1 cellular context compared by ENCODE assay signal in the genomic region with DNA sequence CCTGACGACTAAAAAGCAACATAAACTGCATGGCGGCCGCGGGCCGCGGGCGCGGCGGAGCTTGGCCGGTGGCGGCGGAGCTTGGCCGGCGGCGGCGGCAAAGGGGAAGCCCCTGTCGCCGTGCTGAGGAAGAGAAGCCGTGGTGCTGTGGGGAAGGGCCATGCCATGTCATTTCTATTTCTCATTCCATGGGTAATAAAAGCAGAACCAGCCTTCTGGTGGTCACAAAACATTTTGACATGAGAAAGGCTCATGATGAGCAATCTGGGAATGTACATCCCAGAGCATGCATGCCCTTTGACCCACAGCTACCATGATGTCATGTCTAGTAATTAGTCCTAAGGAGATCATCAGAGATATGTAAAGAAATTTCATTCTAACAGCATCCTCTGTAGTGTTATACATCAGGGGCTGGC.
TF ChIP-seq lines count a peak whose summit lies in the region.

No MANE protein-coding gene starts in this region.

TF ChIP-seq in GM12878, 131 proteins besides CTCF, POLR2A, EP300 and RAD21 (continued from another document):
- TF ChIP-seq RB1 (IDR thresholded peaks at IDR 0.05; ENCODE audit: borderline replicate concordance) (peak; percentile 61; the same call in 1 of the 2 replicates), TCF7 (IDR thresholded peaks at IDR 0.05; ENCODE audit: borderline replicate concordance) (no peak), BCL11A (IDR thresholded peaks at IDR 0.05; ENCODE audit: low read depth, low read length) (no peak), GATAD2B (conservative IDR thresholded peaks at IDR 0.05; ENCODE audit: low read depth) (peak; percentile 50; the same call in 1 of the 2 replicates), NR2C1 (IDR thresholded peaks at IDR 0.05) (peak; percentile 76), IKZF1 (conservative IDR thresholded peaks at IDR 0.05) (peak; percentile 73; the same call in 1 of the 2 replicates), MTA2 (IDR thresholded peaks at IDR 0.05; ENCODE audit: low read depth) (peak; percentile 16; the same call in 1 of the 2 replicates), SMC3 (IDR thresholded peaks at IDR 0.05; ENCODE audit: borderline replicate concordance, low read length) (no peak), IRF4 (IDR thresholded peaks at IDR 0.05; ENCODE audit: low read depth, low read length) (no peak), SMARCA5 (IDR thresholded peaks at IDR 0.05) (0 out of 2 replicates have a peak, but pooled peaks have one; percentile 56), BHLHE40 (IDR thresholded peaks at IDR 0.05; ENCODE audit: borderline replicate concordance in 1 of 2, low read depth in 2 of 2, low read length in 1 of 2) (peak in 1 of 2 experiments; percentile 11; a peak in 1 of 4 replicates), NFIC (IDR thresholded peaks at IDR 0.05; ENCODE audit: low read depth, low read length) (no peak), NR2F1 (conservative IDR thresholded peaks at IDR 0.05) (peak; percentile 85), PAX8 (IDR thresholded peaks at IDR 0.05) (no peak), BACH1 (IDR thresholded peaks at IDR 0.05; ENCODE audit: borderline replicate concordance) (peak; percentile 49; the same call in 1 of the 2 replicates), NBN (IDR thresholded peaks at IDR 0.05) (no peak), CBX5 (IDR thresholded peaks at IDR 0.05; ENCODE audit: low read depth) (no peak), DPF2 (IDR thresholded peaks at IDR 0.05) (peak; percentile 77), KDM1A (IDR thresholded peaks at IDR 0.05; ENCODE audit: borderline replicate concordance) (no peak), ATF7 (IDR thresholded peaks at IDR 0.05; ENCODE audit: low read depth) (peak; percentile 68), IKZF2 (IDR thresholded peaks at IDR 0.05) (peak; percentile 38 to 49; a peak in 2 of 4 replicates), MEF2B (IDR thresholded peaks at IDR 0.05; ENCODE audit: partially characterized antibody, poor library complexity, severe bottlenecking) (no peak), POU2F2 (IDR thresholded peaks at IDR 0.05; ENCODE audit: borderline replicate concordance, low read depth, low read length) (no peak)
- TF ChIP-seq, protein P1, sequence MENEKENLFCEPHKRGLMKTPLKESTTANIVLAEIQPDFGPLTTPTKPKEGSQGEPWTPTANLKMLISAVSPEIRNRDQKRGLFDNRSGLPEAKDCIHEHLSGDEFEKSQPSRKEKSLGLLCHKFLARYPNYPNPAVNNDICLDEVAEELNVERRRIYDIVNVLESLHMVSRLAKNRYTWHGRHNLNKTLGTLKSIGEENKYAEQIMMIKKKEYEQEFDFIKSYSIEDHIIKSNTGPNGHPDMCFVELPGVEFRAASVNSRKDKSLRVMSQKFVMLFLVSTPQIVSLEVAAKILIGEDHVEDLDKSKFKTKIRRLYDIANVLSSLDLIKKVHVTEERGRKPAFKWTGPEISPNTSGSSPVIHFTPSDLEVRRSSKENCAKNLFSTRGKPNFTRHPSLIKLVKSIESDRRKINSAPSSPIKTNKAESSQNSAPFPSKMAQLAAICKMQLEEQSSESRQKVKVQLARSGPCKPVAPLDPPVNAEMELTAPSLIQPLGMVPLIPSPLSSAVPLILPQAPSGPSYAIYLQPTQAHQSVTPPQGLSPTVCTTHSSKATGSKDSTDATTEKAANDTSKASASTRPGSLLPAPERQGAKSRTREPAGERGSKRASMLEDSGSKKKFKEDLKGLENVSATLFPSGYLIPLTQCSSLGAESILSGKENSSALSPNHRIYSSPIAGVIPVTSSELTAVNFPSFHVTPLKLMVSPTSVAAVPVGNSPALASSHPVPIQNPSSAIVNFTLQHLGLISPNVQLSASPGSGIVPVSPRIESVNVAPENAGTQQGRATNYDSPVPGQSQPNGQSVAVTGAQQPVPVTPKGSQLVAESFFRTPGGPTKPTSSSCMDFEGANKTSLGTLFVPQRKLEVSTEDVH (IDR thresholded peaks at IDR 0.05; ENCODE audit: low read depth, partially characterized antibody), result no peak
- TF ChIP-seq, protein P2, sequence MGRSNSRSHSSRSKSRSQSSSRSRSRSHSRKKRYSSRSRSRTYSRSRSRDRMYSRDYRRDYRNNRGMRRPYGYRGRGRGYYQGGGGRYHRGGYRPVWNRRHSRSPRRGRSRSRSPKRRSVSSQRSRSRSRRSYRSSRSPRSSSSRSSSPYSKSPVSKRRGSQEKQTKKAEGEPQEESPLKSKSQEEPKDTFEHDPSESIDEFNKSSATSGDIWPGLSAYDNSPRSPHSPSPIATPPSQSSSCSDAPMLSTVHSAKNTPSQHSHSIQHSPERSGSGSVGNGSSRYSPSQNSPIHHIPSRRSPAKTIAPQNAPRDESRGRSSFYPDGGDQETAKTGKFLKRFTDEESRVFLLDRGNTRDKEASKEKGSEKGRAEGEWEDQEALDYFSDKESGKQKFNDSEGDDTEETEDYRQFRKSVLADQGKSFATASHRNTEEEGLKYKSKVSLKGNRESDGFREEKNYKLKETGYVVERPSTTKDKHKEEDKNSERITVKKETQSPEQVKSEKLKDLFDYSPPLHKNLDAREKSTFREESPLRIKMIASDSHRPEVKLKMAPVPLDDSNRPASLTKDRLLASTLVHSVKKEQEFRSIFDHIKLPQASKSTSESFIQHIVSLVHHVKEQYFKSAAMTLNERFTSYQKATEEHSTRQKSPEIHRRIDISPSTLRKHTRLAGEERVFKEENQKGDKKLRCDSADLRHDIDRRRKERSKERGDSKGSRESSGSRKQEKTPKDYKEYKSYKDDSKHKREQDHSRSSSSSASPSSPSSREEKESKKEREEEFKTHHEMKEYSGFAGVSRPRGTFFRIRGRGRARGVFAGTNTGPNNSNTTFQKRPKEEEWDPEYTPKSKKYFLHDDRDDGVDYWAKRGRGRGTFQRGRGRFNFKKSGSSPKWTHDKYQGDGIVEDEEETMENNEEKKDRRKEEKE (IDR thresholded peaks at IDR 0.05), result no peak
- TF ChIP-seq, protein P3, sequence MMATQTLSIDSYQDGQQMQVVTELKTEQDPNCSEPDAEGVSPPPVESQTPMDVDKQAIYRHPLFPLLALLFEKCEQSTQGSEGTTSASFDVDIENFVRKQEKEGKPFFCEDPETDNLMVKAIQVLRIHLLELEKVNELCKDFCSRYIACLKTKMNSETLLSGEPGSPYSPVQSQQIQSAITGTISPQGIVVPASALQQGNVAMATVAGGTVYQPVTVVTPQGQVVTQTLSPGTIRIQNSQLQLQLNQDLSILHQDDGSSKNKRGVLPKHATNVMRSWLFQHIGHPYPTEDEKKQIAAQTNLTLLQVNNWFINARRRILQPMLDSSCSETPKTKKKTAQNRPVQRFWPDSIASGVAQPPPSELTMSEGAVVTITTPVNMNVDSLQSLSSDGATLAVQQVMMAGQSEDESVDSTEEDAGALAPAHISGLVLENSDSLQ (IDR thresholded peaks at IDR 0.05), result no peak
- TF ChIP-seq, protein P4, sequence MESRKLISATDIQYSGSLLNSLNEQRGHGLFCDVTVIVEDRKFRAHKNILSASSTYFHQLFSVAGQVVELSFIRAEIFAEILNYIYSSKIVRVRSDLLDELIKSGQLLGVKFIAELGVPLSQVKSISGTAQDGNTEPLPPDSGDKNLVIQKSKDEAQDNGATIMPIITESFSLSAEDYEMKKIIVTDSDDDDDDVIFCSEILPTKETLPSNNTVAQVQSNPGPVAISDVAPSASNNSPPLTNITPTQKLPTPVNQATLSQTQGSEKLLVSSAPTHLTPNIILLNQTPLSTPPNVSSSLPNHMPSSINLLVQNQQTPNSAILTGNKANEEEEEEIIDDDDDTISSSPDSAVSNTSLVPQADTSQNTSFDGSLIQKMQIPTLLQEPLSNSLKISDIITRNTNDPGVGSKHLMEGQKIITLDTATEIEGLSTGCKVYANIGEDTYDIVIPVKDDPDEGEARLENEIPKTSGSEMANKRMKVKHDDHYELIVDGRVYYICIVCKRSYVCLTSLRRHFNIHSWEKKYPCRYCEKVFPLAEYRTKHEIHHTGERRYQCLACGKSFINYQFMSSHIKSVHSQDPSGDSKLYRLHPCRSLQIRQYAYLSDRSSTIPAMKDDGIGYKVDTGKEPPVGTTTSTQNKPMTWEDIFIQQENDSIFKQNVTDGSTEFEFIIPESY (IDR thresholded peaks at IDR 0.05), result no peak
- TF ChIP-seq, protein P5, sequence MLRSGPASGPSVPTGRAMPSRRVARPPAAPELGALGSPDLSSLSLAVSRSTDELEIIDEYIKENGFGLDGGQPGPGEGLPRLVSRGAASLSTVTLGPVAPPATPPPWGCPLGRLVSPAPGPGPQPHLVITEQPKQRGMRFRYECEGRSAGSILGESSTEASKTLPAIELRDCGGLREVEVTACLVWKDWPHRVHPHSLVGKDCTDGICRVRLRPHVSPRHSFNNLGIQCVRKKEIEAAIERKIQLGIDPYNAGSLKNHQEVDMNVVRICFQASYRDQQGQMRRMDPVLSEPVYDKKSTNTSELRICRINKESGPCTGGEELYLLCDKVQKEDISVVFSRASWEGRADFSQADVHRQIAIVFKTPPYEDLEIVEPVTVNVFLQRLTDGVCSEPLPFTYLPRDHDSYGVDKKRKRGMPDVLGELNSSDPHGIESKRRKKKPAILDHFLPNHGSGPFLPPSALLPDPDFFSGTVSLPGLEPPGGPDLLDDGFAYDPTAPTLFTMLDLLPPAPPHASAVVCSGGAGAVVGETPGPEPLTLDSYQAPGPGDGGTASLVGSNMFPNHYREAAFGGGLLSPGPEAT (IDR thresholded peaks at IDR 0.05; ENCODE audit: low read depth), result no peak
- TF ChIP-seq, protein P6, sequence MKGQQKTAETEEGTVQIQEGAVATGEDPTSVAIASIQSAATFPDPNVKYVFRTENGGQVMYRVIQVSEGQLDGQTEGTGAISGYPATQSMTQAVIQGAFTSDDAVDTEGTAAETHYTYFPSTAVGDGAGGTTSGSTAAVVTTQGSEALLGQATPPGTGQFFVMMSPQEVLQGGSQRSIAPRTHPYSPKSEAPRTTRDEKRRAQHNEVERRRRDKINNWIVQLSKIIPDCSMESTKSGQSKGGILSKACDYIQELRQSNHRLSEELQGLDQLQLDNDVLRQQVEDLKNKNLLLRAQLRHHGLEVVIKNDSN (IDR thresholded peaks at IDR 0.05; ENCODE audit: borderline replicate concordance, extremely low read length, insufficient read depth, low read depth, low read length), result no peak
- TF ChIP-seq, protein P7, sequence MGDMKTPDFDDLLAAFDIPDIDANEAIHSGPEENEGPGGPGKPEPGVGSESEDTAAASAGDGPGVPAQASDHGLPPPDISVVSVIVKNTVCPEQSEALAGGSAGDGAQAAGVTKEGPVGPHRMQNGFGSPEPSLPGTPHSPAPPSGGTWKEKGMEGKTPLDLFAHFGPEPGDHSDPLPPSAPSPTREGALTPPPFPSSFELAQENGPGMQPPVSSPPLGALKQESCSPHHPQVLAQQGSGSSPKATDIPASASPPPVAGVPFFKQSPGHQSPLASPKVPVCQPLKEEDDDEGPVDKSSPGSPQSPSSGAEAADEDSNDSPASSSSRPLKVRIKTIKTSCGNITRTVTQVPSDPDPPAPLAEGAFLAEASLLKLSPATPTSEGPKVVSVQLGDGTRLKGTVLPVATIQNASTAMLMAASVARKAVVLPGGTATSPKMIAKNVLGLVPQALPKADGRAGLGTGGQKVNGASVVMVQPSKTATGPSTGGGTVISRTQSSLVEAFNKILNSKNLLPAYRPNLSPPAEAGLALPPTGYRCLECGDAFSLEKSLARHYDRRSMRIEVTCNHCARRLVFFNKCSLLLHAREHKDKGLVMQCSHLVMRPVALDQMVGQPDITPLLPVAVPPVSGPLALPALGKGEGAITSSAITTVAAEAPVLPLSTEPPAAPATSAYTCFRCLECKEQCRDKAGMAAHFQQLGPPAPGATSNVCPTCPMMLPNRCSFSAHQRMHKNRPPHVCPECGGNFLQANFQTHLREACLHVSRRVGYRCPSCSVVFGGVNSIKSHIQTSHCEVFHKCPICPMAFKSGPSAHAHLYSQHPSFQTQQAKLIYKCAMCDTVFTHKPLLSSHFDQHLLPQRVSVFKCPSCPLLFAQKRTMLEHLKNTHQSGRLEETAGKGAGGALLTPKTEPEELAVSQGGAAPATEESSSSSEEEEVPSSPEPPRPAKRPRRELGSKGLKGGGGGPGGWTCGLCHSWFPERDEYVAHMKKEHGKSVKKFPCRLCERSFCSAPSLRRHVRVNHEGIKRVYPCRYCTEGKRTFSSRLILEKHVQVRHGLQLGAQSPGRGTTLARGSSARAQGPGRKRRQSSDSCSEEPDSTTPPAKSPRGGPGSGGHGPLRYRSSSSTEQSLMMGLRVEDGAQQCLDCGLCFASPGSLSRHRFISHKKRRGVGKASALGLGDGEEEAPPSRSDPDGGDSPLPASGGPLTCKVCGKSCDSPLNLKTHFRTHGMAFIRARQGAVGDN (IDR thresholded peaks at IDR 0.05), result peak; percentile 53
